21 cellular contexts compared by ENCODE assay signal in genomic region chr21:34673006-34673405, GRCh38. TPM values are rescaled to one million over a fixed set of nuclear protein-coding genes. Genes with fewer than 3 reads are reported as not detected.
"Had no signal": no experiment of that assay in that cellular context is flagged by ENCODE, and none has a peak within 500 bp of the region (broad histone marks: within the 10 kb centered on the region; RNA-seq: fewer than 3 reads in every experiment).

No MANE protein-coding gene starts in this region.

- H3K9me3 ChIP-seq: prostate gland, right atrium auricular region, spleen had no signal

- H3K27ac ChIP-seq: foreskin keratinocyte, prostate gland, right atrium auricular region, spleen had no signal

- H3K36me3 ChIP-seq: prostate gland, right atrium auricular region, spleen had no signal

- H3K4me3 ChIP-seq: lung, prostate gland, right atrium auricular region, spleen had no signal

- DNase-seq: activated CD4-positive, alpha-beta T cell treated with anti-CD3 and anti-CD28 coated beads for 1 hour; activated CD4-positive, alpha-beta T cell treated with anti-CD3 and anti-CD28 coated beads, Interleukin-2, amount 50 U/mL, for 4 hours; activated CD8-positive, alpha-beta memory T cell treated with anti-CD3 and anti-CD28 coated beads for 24 hours; activated CD8-positive, alpha-beta memory T cell treated with anti-CD3 and anti-CD28 coated beads, Interleukin-2, amount 50 U/mL, for 4 hours; activated naive CD4-positive, alpha-beta T cell; activated T-cell treated with anti-CD3 and anti-CD28 coated beads, Interleukin-2, amount 50 U/mL, for 24 hours; central memory CD4-positive, alpha-beta T cell; dermis blood vessel endothelial cell; effector CD8-positive, alpha-beta T cell; erythroblast; foreskin keratinocyte; immature natural killer cell; naive thymus-derived CD8-positive, alpha-beta T cell; spleen; stimulated activated CD4-positive, alpha-beta T cell treated with anti-CD3 and anti-CD28 coated beads, Interleukin-4, amount 100 ng/mL, for 1 hour; stimulated activated naive CD8-positive, alpha-beta T cell treated with anti-CD3 and anti-CD28 coated beads, Interleukin-15, Interleukin-2, amounts not matched to agents 100 U/mL and 50 U/mL, for 24 hours had no signal

- H3K4me1 ChIP-seq: foreskin keratinocyte, prostate gland had no signal

- H3K27me3 ChIP-seq: right atrium auricular region had no signal

- ATAC-seq: foreskin keratinocyte; left lobe of liver; naive thymus-derived CD8-positive, alpha-beta T cell; stimulated activated naive CD8-positive, alpha-beta T cell treated with anti-CD3 and anti-CD28 coated beads, Interleukin-15, Interleukin-2, amounts not matched to agents 100 U/mL and 50 U/mL, for 24 hours had no signal

RNA-seq across cellular contexts. Expression of gene CLIC6, which starts 4.2 kb away (rescaled TPM):
- total RNA-seq: dermis blood vessel endothelial cell, glomerular endothelial cell had no signal
